In the genomic region with DNA sequence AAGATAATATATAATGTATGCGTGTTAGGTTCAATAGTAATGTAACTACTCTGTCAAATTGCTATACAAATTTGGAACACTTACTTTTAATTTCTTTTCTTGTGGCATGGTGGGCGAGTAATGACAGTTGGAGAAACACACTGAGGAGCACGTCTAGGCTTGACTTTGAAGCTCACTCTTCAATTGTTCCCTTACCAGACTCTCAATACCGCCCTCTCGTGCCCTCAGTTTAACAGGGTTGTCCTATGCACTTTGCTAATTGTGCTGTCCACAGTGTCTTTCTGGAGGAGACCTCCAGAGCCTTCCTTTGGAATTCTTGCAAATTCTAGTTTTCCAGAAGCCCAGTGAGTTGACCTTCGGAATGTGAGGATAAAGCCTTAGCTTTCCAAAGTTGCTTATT, we compare ENCODE assay signal across 12 cellular contexts.
DNase-seq lines count a peak whose midpoint lies in the region; ATAC-seq and TF ChIP-seq lines count a peak whose summit lies in the region.
"Had no signal": no experiment of that assay in that cellular context is flagged by ENCODE, and none has a peak within 500 bp of the region (broad histone marks: within the 10 kb centered on the region; RNA-seq: fewer than 3 reads in every experiment).

No MANE protein-coding gene starts in this region.

- H3K4me1 ChIP-seq in RWPE2 (ENCODE audit: insufficient read depth, poor library complexity, severe bottlenecking): no peaks in the 10 kb centered on the region
- H3K4me1 ChIP-seq: transverse colon had no signal

- H3K9me3 ChIP-seq in RWPE2 (ENCODE audit: severe bottlenecking): peaks cover 4% of the 10 kb centered on the region
- H3K9me3 ChIP-seq: transverse colon had no signal

- peak; percentile 30 for DNase-seq in AG20443 (ENCODE audit: low spot score)
- DNase-seq in HCEC 1CT: peak; percentile 33
- no peak for DNase-seq in RWPE2 (ENCODE audit: low spot score)
- peak; percentile 7 for DNase-seq in fibroblast of villous mesenchyme (ENCODE audit: low read depth)
- no peak for DNase-seq in NCI-H2029 (lab: John Stamatoyannopoulos, UW)
- no peak for DNase-seq in NCI-H1105 (lab: John Stamatoyannopoulos, UW)
- DNase-seq: activated CD4-positive, alpha-beta T cell treated with anti-CD3 and anti-CD28 coated beads for 1 hour; foreskin fibroblast; NCI-H345; transverse colon had no signal

- H3K4me3 ChIP-seq in RWPE2 (ENCODE audit: severe bottlenecking) (no peak overlapping the region), fibroblast of villous mesenchyme (ENCODE audit: low read depth, low read length) (no peak overlapping the region)
- H3K4me3 ChIP-seq: transverse colon had no signal

- no peak overlapping the region for H3K27ac ChIP-seq in RWPE2 (ENCODE audit: poor library complexity, severe bottlenecking)
- H3K27ac ChIP-seq: transverse colon had no signal

- TF ChIP-seq CTCF in RWPE2 (IDR thresholded peaks at IDR 0.05; ENCODE audit: poor library complexity, severe bottlenecking) (peak; percentile 21), fibroblast of villous mesenchyme (IDR thresholded peaks at IDR 0.05; ENCODE audit: insufficient read depth, low read depth, low read length) (peak; percentile 35)

- ATAC-seq in RWPE2 (ENCODE audit: low read depth) (peak; percentile 38; the same call in 1 of the 3 replicates), HG03469 (IDR thresholded peaks at IDR 0.05; ENCODE audit: unreplicated experiment) (no peak), GM21529 (IDR thresholded peaks at IDR 0.05; ENCODE audit: unreplicated experiment) (no peak)

- H3K27me3 ChIP-seq in RWPE2 (ENCODE audit: insufficient read depth, poor library complexity, severe bottlenecking): no peaks in the 10 kb centered on the region

- no peaks in the 10 kb centered on the region for H3K36me3 ChIP-seq in RWPE2 (ENCODE audit: low read depth)
- H3K36me3 ChIP-seq: transverse colon had no signal

Comparison
In these comparisons a context has a peak if more than half of its experiments do, and no peak if none do; other contexts are left out.
1. DNase-seq: peak in AG20443 (single experiment), HCEC 1CT (single experiment) and fibroblast of villous mesenchyme (single experiment); none in RWPE2 (single experiment), NCI-H2029 (single experiment) and NCI-H1105 (single experiment).